13 cellular contexts compared by ENCODE assay signal in genomic region chr1:78673120-78673519, GRCh38.
DNase-seq lines count a peak whose midpoint lies in the region; TF ChIP-seq lines count a peak whose summit lies in the region.
"Had no signal": no experiment of that assay in that cellular context is flagged by ENCODE, and none has a peak within 500 bp of the region (broad histone marks: within the 10 kb centered on the region; RNA-seq: fewer than 3 reads in every experiment).

No MANE protein-coding gene starts in this region.

- no peak overlapping the region for H3K4me3 ChIP-seq in OCI-LY1 (ENCODE audit: low read depth, low read length, poor library complexity, severe bottlenecking)
- H3K4me3 ChIP-seq: adrenal gland, colonic mucosa, upper lobe of left lung had no signal

- no peaks in the 10 kb centered on the region for H4K20me1 ChIP-seq in OCI-LY1 (ENCODE audit: insufficient read depth, low read length)

- no peaks in the 10 kb centered on the region for H3K27me3 ChIP-seq in OCI-LY1 (ENCODE audit: insufficient read depth, low read length)
- H3K27me3 ChIP-seq: adrenal gland, colonic mucosa, upper lobe of left lung had no signal

- H3K79me2 ChIP-seq in OCI-LY1 (ENCODE audit: insufficient read depth, low read length) = no peaks in the 10 kb centered on the region

- H3K9me2 ChIP-seq in OCI-LY1 (ENCODE audit: low read depth, low read length) = no peaks in the 10 kb centered on the region

- no peak overlapping the region for H2AFZ ChIP-seq in OCI-LY1 (ENCODE audit: low read length)

- peak; percentile 24 for TF ChIP-seq CTCF in GM12873 (IDR thresholded peaks at IDR 0.05; ENCODE audit: insufficient read depth, low read depth, low read length, missing control alignments)
- TF ChIP-seq CTCF in OCI-LY1 (IDR thresholded peaks at IDR 0.05; ENCODE audit: low read length) = peak; percentile 25; the same call in 1 of the 2 replicates

- H3F3A ChIP-seq in OCI-LY1 (ENCODE audit: insufficient read depth, low read length) = no peaks in the 10 kb centered on the region

- peak; percentile 37 for DNase-seq in DMS53 (lab: John Stamatoyannopoulos, UW)
- DNase-seq in DMS53 treated with DMSO at 0.1 percent for 48 hours (lab: John Stamatoyannopoulos, UW; ENCODE audit: unreplicated experiment) = no peak
- peak; percentile 71 for DNase-seq in islet precursor cell
- DNase-seq in T-helper 2 cell = no peak
- no peak for DNase-seq in GM19240 (ENCODE audit: insufficient read length, low spot score)
- DNase-seq in substantia nigra (lab: John Stamatoyannopoulos, UW) = no peak
- DNase-seq: colonic mucosa, kidney glomerular epithelial cell, right cardiac atrium, upper lobe of left lung had no signal

- no peak overlapping the region for H3K9ac ChIP-seq in OCI-LY1 (ENCODE audit: low read length)

- H3K4me2 ChIP-seq in OCI-LY1 (ENCODE audit: low read length) = no peak overlapping the region

- H3K9me3 ChIP-seq in OCI-LY1 (ENCODE audit: low read length) = no peaks in the 10 kb centered on the region
- H3K9me3 ChIP-seq: adrenal gland, colonic mucosa, upper lobe of left lung had no signal

- no peaks in the 10 kb centered on the region for H3K36me3 ChIP-seq in OCI-LY1 (ENCODE audit: insufficient read depth, low read length)
- H3K36me3 ChIP-seq: adrenal gland, colonic mucosa, upper lobe of left lung had no signal

- H3K27ac ChIP-seq in OCI-LY1 (ENCODE audit: low read depth, low read length, poor library complexity, severe bottlenecking) (no peak overlapping the region), substantia nigra (ENCODE audit: low read depth, low read length, poor library complexity, severe bottlenecking) (no peak overlapping the region)
- H3K27ac ChIP-seq: adrenal gland, colonic mucosa, upper lobe of left lung had no signal

- H3K4me1 ChIP-seq in OCI-LY1 (ENCODE audit: insufficient read depth, low read length, severe bottlenecking) = no peaks in the 10 kb centered on the region
- H3K4me1 ChIP-seq: adrenal gland, colonic mucosa, upper lobe of left lung had no signal

Comparison
In these comparisons a context has a peak if more than half of its experiments do, and no peak if none do; other contexts are left out.
1. DNase-seq: peak in DMS53 (single experiment) and islet precursor cell (single experiment); none in DMS53 treated with DMSO at 0.1 percent for 48 hours (single experiment), T-helper 2 cell (0 of 5), GM19240 (single experiment) and substantia nigra (0 of 49).